Comparison of ENCODE assay signal across 33 cellular contexts in the genomic region with DNA sequence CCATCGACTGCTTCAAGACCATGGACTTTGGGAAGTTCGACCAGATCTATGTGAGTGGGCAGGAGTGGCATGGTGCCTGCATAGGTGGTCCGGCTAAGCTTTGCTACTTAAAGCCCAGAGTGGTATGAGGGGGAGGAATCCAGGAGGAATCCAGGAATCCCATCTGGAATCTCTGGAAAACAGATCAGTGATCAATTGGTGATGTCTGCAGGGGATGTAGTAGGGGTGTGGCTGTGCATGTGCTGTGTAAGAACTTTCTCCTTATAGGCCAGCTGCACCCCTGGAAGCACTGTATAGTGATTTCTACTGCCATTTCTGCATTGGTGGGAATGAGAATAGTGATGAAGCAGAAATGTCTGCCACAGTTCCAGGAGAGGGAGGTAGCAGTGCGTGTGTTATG. TPM values are rescaled to one million over a fixed set of nuclear protein-coding genes. Genes with fewer than 3 reads are reported as not detected.
"Had no signal": no experiment of that assay in that cellular context is flagged by ENCODE, and none has a peak within 500 bp of the region (broad histone marks: within the 10 kb centered on the region; RNA-seq: fewer than 3 reads in every experiment).

No MANE protein-coding gene starts in this region.

- H3K27me3 ChIP-seq: ascending aorta, breast epithelium, cardiac muscle cell, colonic mucosa, esophagus squamous epithelium, foreskin keratinocyte, gastroesophageal sphincter, heart right ventricle, hepatocyte had no signal

- H3K36me3 ChIP-seq: breast epithelium, cardiac muscle cell had no signal

- ATAC-seq: activated CD4-positive, alpha-beta T cell treated with anti-CD3 and anti-CD28 coated beads for 36 hours; activated CD4-positive, CD25-positive, alpha-beta regulatory T cell treated with anti-CD3 and anti-CD28 coated beads, Interleukin-2, amount 50 U/mL, for 24 hours; activated naive CD4-positive, alpha-beta T cell treated with anti-CD3 and anti-CD28 coated beads, Interleukin-2, amount 50 U/mL, for 72 hours; activated T-cell treated with anti-CD3 and anti-CD28 coated beads, Interleukin-2, amount 50 U/mL, for 72 hours; foreskin keratinocyte; gastroesophageal sphincter; heart right ventricle had no signal

- H3K9me3 ChIP-seq: ascending aorta, breast epithelium, colonic mucosa, esophagus squamous epithelium, gastroesophageal sphincter, heart right ventricle had no signal

- FAIRE-seq: endometrium, endothelial cell of umbilical vein, TTC549 had no signal

- H3K4me3 ChIP-seq: ascending aorta, breast epithelium, cardiac muscle cell, colonic mucosa, esophagus squamous epithelium, gastroesophageal sphincter, heart right ventricle, hepatocyte had no signal

- H3K4me1 ChIP-seq: ascending aorta, breast epithelium, colonic mucosa, esophagus squamous epithelium, foreskin keratinocyte, gastroesophageal sphincter, heart right ventricle had no signal

- H3K27ac ChIP-seq: ascending aorta, breast epithelium, cardiac muscle cell, colonic mucosa, epithelial cell of prostate, esophagus squamous epithelium, foreskin keratinocyte, gastroesophageal sphincter, heart right ventricle, hepatocyte, WERI-Rb-1 had no signal

- H2AFZ ChIP-seq: hepatocyte had no signal

- H3K79me2 ChIP-seq: hepatocyte had no signal

- H3K4me2 ChIP-seq: hepatocyte had no signal

- DNase-seq: activated B cell treated with CpG ODN at 0.5 μM for 24 hours; activated CD4-positive, alpha-beta memory T cell treated with anti-CD3 and anti-CD28 coated beads for 36 hours; activated CD4-positive, alpha-beta T cell treated with anti-CD3 and anti-CD28 coated beads for 36 hours; activated CD4-positive, alpha-beta T cell treated with anti-CD3 and anti-CD28 coated beads, Interleukin-2, amount 10 ng/mL, durations not matched to agents 24 days and 14 days; activated CD8-positive, alpha-beta memory T cell treated with anti-CD3 and anti-CD28 coated beads, Interleukin-2, amount 50 U/mL, for 48 hours; activated gamma-delta T cell; activated naive CD4-positive, alpha-beta T cell; activated naive CD4-positive, alpha-beta T cell treated with anti-CD3 and anti-CD28 coated beads, Interleukin-2, amount 10 ng/mL, durations not matched to agents 7 days and 5 days; activated naive CD8-positive, alpha-beta T cell treated with anti-CD3 and anti-CD28 coated beads, Interleukin-2, amount 10 ng/mL, durations not matched to agents 7 days and 5 days; activated T-cell treated with anti-CD3 and anti-CD28 coated beads for 4 hours; activated T-cell treated with anti-CD3 and anti-CD28 coated beads, Interleukin-2, amount 50 U/mL, for 24 hours; activated T-cell treated with anti-CD3 and anti-CD28 coated beads, Interleukin-2, amount 50 U/mL, for 72 hours; central memory CD4-positive, alpha-beta T cell; cerebellar nuclear complex; colonic mucosa; effector CD8-positive, alpha-beta T cell; esophagus squamous epithelium; foreskin keratinocyte; heart right ventricle; T-helper 2 cell; WERI-Rb-1 had no signal

RNA-seq across cellular contexts. Expression of a gene that starts 36.6 kb away (rescaled TPM):
- total RNA-seq: ascending aorta, dermis microvascular lymphatic vessel endothelial cell had no signal
